Comparison of ENCODE assay signal across 2 cellular contexts in the genomic region with DNA sequence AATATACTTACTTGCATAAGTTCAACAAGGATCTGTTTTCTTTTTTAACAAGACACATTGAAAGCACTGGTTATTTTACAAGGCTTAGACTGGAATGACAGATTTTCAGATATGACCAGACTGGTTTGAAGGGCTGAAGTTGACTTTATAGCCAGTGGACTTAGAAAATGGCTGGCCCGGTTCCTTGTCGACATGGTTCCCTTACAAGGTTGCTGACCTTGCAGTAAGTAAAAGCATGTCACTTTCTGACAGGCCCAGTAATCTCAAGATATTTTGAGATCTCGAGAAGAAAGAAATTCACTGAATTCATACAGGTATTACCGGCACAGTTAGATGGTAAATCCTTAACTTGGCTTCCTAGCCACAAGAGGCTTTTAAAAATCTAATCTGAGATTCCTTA.
TF ChIP-seq lines count a peak whose summit lies in the region.

No MANE protein-coding gene starts in this region.

TF ChIP-seq in IMR-90, 13 proteins besides CTCF, POLR2A, EP300 and RAD21:
- TF ChIP-seq MXI1 (IDR thresholded peaks at IDR 0.05; ENCODE audit: borderline replicate concordance, low read depth, low read length): no peak
- TF ChIP-seq RFX5 (IDR thresholded peaks at IDR 0.05; ENCODE audit: low read depth, low read length): no peak
- TF ChIP-seq CHD1 (IDR thresholded peaks at IDR 0.05; ENCODE audit: low read depth, low read length): no peak
- TF ChIP-seq MAZ (IDR thresholded peaks at IDR 0.05; ENCODE audit: borderline replicate concordance, low read depth, low read length): no peak
- TF ChIP-seq MAFK (IDR thresholded peaks at IDR 0.05; ENCODE audit: low read depth, low read length): peak; percentile 25; the same call in 1 of the 2 replicates
- no peak for TF ChIP-seq CEBPB (IDR thresholded peaks at IDR 0.05; ENCODE audit: low read depth, low read length)

TF ChIP-seq in K562, 482 proteins besides CTCF, POLR2A, EP300 and RAD21:
- TF ChIP-seq MAFF (IDR thresholded peaks at IDR 0.05; ENCODE audit: low read length): 0 out of 2 replicates have a peak, but pooled peaks have one; percentile 20
- TF ChIP-seq, protein P1, sequence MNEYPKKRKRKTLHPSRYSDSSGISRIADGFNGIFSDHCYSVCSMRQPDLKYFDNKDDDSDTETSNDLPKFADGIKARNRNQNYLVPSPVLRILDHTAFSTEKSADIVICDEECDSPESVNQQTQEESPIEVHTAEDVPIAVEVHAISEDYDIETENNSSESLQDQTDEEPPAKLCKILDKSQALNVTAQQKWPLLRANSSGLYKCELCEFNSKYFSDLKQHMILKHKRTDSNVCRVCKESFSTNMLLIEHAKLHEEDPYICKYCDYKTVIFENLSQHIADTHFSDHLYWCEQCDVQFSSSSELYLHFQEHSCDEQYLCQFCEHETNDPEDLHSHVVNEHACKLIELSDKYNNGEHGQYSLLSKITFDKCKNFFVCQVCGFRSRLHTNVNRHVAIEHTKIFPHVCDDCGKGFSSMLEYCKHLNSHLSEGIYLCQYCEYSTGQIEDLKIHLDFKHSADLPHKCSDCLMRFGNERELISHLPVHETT (CRISPR knock-in tag; conservative IDR thresholded peaks at IDR 0.05 in 1 of 2, IDR thresholded peaks at IDR 0.05 in 1 of 2): no peak
- TF ChIP-seq ZNF316 (IDR thresholded peaks at IDR 0.05): peak; percentile 22; the same call in 1 of the 2 replicates
